Comparison of ENCODE assay signal across 16 cellular contexts in genomic region chr11:94031625-94032024, GRCh38. TPM values are rescaled to one million over a fixed set of nuclear protein-coding genes. Genes with fewer than 3 reads are reported as not detected.
DNase-seq lines count a peak whose midpoint lies in the region; ATAC-seq, FAIRE-seq and TF ChIP-seq lines count a peak whose summit lies in the region.
"Had no signal": no experiment of that assay in that cellular context is flagged by ENCODE, and none has a peak within 500 bp of the region (broad histone marks: within the 10 kb centered on the region; RNA-seq: fewer than 3 reads in every experiment).

No MANE protein-coding gene starts in this region.

- H3K4me2 ChIP-seq in K562 (ENCODE audit: insufficient read depth, low read length): no peak overlapping the region

- FAIRE-seq in K562 (lab: Jason Lieb, UNC): no peak
- FAIRE-seq: GM12878, GM18507 had no signal

- H3K9me3 ChIP-seq in K562 (replicated peaks; ENCODE audit: control insufficient read depth, insufficient read depth, low read depth, low read length): peaks cover 3% of the 10 kb centered on the region; the same call in 1 of the 2 replicates

- TF ChIP-seq CTCF in K562 (IDR thresholded peaks at IDR 0.05 in 2 of 3, conservative IDR thresholded peaks at IDR 0.05 in 1 of 3; ENCODE audit: insufficient read depth in 2 of 3, low read depth in 1 of 3, low read length in 3 of 3): no peak

- H3K9me1 ChIP-seq in K562 (ENCODE audit: control insufficient read depth, insufficient read depth, low read length): no peaks in the 10 kb centered on the region

- no peak for TF ChIP-seq RAD21 in K562 (CRISPR knock-in tag; conservative IDR thresholded peaks at IDR 0.05 in 1 of 2, IDR thresholded peaks at IDR 0.05 in 1 of 2)

- TF ChIP-seq POLR2A in K562 (conservative IDR thresholded peaks at IDR 0.05): no peak

- no peaks in the 10 kb centered on the region for H3K27me3 ChIP-seq in K562 (ENCODE audit: control insufficient read depth in 2 of 2, insufficient read depth in 2 of 2, low read length in 2 of 2)
- H3K27me3 ChIP-seq: BLaER1 treated with 17β-estradiol and CSF1 and Interleukin-3, amounts not matched to agents 10 nM and 100 nM had no signal

- H3K36me3 ChIP-seq in K562 (ENCODE audit: control insufficient read depth, insufficient read depth, low read length): no peaks in the 10 kb centered on the region
- H3K36me3 ChIP-seq: BLaER1 treated with 17β-estradiol and CSF1 and Interleukin-3, amounts not matched to agents 10 nM and 100 nM had no signal

- BruUV-seq in K562 (replicated peaks; lab: Mats Ljungman, UMichigan): no TSS peak

- no peak overlapping the region for H3K27ac ChIP-seq in K562 (ENCODE audit: extremely low read depth, low read depth, low read length)
- H3K27ac ChIP-seq: BLaER1 treated with 17β-estradiol and CSF1 and Interleukin-3, amounts not matched to agents 10 nM and 100 nM had no signal

- ATAC-seq in Right ventricle myocardium inferior (peak; percentile 24), Right ventricle myocardium superior (ENCODE audit: poor library complexity) (no peak), K562 (no peak), GM18909 (IDR thresholded peaks at IDR 0.05; ENCODE audit: poor library complexity, unreplicated experiment) (no peak)
- ATAC-seq: GM12878 had no signal

- H3K79me2 ChIP-seq in K562 (ENCODE audit: control insufficient read depth, insufficient read depth, low read length): no peaks in the 10 kb centered on the region

- TF ChIP-seq EP300 in K562 (IDR thresholded peaks at IDR 0.05; ENCODE audit: low read length): no peak

- intact Hi-C loops in Right ventricle myocardium inferior (cut with DNase I): no loop called here
- intact Hi-C loops in Right ventricle myocardium superior (cut with DNase I): no loop called here
- intact Hi-C loops in K562 (cut with micrococcal nuclease): no loop called here

- H4K20me1 ChIP-seq in K562 (replicated peaks; ENCODE audit: control insufficient read depth, insufficient read depth, low read length): no peaks in the 10 kb centered on the region
- H4K20me1 ChIP-seq: BLaER1 treated with 17β-estradiol and CSF1 and Interleukin-3, amounts not matched to agents 10 nM and 100 nM had no signal

- CTCF ChIA-PET in K562 (lab: Yijun Ruan, JAX; ENCODE audit: low intra/inter-chr PET ratio): no interaction called here

- 15% methylated on average over 4 of the region's 4 CpGs for WGBS in K562 (ENCODE audit: insufficient coverage, low coverage, missing lambda C conversion rate)

- in situ Hi-C loops in K562 (cut with MboI): no loop called here

- no peak overlapping the region for H3K9ac ChIP-seq in K562 (ENCODE audit: insufficient read depth in 1 of 2, low read depth in 2 of 2, low read length in 2 of 2)
- H3K9ac ChIP-seq: BLaER1 treated with 17β-estradiol and CSF1 and Interleukin-3, amounts not matched to agents 10 nM and 100 nM had no signal

- no peak overlapping the region for H2AFZ ChIP-seq in K562 (ENCODE audit: low read depth, low read length)

- DNase-seq in DMS53 (lab: John Stamatoyannopoulos, UW) (peak; percentile 37), DMS53 treated with DMSO at 0.1 percent for 48 hours (lab: John Stamatoyannopoulos, UW; ENCODE audit: unreplicated experiment) (no peak), Right ventricle myocardium inferior (ENCODE audit: missing footprints) (no peak), Right ventricle myocardium superior (no peak), K562 (ENCODE audit: extremely low read depth in 1 of 4, low spot score in 3 of 4) (no peak), retina (no peak)
- DNase-seq: 8988T; AML-193; CD4-positive, CD25-positive, alpha-beta regulatory T cell; GOT3; H9 had no signal

- POLR2A ChIA-PET in K562 (lab: Yijun Ruan, JAX): interaction anchor here (0.6 kb wide), 1 partner anchor 16 kb away, joined by 3 read pairs; no protein-coding TSS in a partner anchor

- no peak overlapping the region for H3K4me3 ChIP-seq in K562
- H3K4me3 ChIP-seq: BLaER1 treated with 17β-estradiol and CSF1 and Interleukin-3, amounts not matched to agents 10 nM and 100 nM; GM12878 had no signal

- no peaks in the 10 kb centered on the region; a peak in 1 of 5 replicates for H3K4me1 ChIP-seq in K562 (replicated peaks in 1 of 2; ENCODE audit: control insufficient read depth in 2 of 2, insufficient read depth in 2 of 2, low read length in 2 of 2)

TF ChIP-seq in K562, 482 proteins besides CTCF, POLR2A, EP300 and RAD21:
- TF ChIP-seq ZNF75A (CRISPR knock-in tag; IDR thresholded peaks at IDR 0.05): no peak
- TF ChIP-seq NFIC (IDR thresholded peaks at IDR 0.05): peak; percentile 83

RNA-seq across cellular contexts. Expression of gene HEPHL1, which starts 10.5 kb away (rescaled TPM):
- total RNA-seq in Right ventricle myocardium inferior (not detected), Right ventricle myocardium superior (not detected), K562 (2014; rRNA removed) (not detected in 2 replicates), K562 (2014; rRNA removed; fragmentation: Illumina TruSeq; extraction: Trizol) (not detected in 2 replicates), K562 (2015; rRNA removed; fragmentation: Illumina TruSeq; extraction: Trizol) (0.04 TPM in 1 of 2 replicates, not detected in the other), K562 (2021) (not detected in 2 replicates)
- total RNA-seq in K562 (2011; cell fraction: chromatin; rRNA removed; ENCODE audit: low replicate concordance): not detected in 2 replicates
- total RNA-seq in K562 (2011; cell fraction: nucleolus; rRNA removed): not detected in 2 replicates
- not detected in 2 replicates for total RNA-seq in K562 (2011; cell fraction: nucleoplasm; rRNA removed)
- polyA plus RNA-seq in K562 (2011; rRNA removed) (0.01 TPM in 1 of 2 replicates, not detected in the other), K562 (2014; fragmentation: Illumina TruSeq; extraction: Trizol) (not detected in 2 replicates), K562 (2014; fragmentation: Nextera tagmentation; extraction: Ambion mirVana) (not detected), K562 (2014; rRNA removed) (0.01 TPM in 1 of 2 replicates, not detected in the other)
- 0.01 TPM in 1 of 2 replicates, not detected in the other for polyA plus RNA-seq in K562 (2011; cell fraction: cytosol; rRNA removed)
- not detected in 2 replicates for polyA plus RNA-seq in K562 (2011; cell fraction: nucleus; rRNA removed)
- polyA plus RNA-seq in K562 (2012): 0.01 TPM in 2 replicates
- polyA minus RNA-seq in K562 (2011; rRNA and poly(A)+ RNA removed): not detected in 2 replicates
- not detected in 2 replicates for polyA minus RNA-seq in K562 (2011; cell fraction: cytosol; rRNA and poly(A)+ RNA removed)
- not detected in 2 replicates for polyA minus RNA-seq in K562 (2011; cell fraction: nucleus; rRNA and poly(A)+ RNA removed)
- total RNA-seq: CD4-positive, CD25-positive, alpha-beta regulatory T cell; G401; GM12878; H9 had no signal
- polyA plus RNA-seq: CD4-positive, CD25-positive, alpha-beta regulatory T cell had no signal
